16 cellular contexts compared by ENCODE assay signal in the genomic region with DNA sequence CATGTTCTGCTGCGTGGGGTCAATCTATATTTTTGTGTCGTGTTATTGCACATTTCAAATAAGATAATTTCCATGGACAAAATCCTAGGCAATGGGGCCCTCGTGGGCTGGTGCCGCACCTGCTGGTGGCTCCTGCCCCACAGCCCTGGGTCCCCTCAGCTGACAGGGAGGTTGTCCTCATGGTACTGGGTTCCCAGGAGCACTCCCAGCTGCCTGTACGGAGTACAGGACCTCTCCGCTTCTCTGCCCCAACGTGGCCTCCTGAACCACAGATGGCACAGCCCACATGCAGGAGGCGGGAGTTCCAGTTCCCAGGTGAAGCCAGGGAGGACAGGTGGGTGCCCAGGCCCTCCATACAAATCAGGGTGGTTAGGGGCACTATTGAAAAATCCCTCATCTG.
DNase-seq lines count a peak whose midpoint lies in the region; ATAC-seq and TF ChIP-seq lines count a peak whose summit lies in the region.
"Had no signal": no experiment of that assay in that cellular context is flagged by ENCODE, and none has a peak within 500 bp of the region (broad histone marks: within the 10 kb centered on the region; RNA-seq: fewer than 3 reads in every experiment).

No MANE protein-coding gene starts in this region.

- H2AK5ac ChIP-seq in neuronal stem cell (ENCODE audit: low read depth, low read length): peak overlapping the region; percentile 13

- H3K4me1 Mint-ChIP-seq in stimulated activated memory B cell treated with anti-CD40 and anti-IgM and Interleukin-4, amounts not matched to agents 10 μg/mL and 1 μg/mL and 100 μg/mL, for 72 hours: no peaks in the 10 kb centered on the region
- H3K4me1 Mint-ChIP-seq: CD4-positive, alpha-beta memory T cell had no signal

- H4K91ac ChIP-seq in neuronal stem cell (ENCODE audit: low read depth, low read length, poor library complexity): no peak overlapping the region

- no peaks in the 10 kb centered on the region for H3K79me1 ChIP-seq in neuronal stem cell (ENCODE audit: low read depth, low read length)

- H3K27ac ChIP-seq in heart right ventricle (no peak overlapping the region), neuronal stem cell (replicated peaks; ENCODE audit: low read length) (no peak overlapping the region)
- H3K27ac ChIP-seq: GM23248 had no signal

- H2AFZ ChIP-seq in neuronal stem cell (ENCODE audit: low read length): no peak overlapping the region
- H2AFZ ChIP-seq: GM23248 had no signal

- no peaks in the 10 kb centered on the region for H3K36me3 Mint-ChIP-seq in stimulated activated memory B cell treated with anti-CD40 and anti-IgM and Interleukin-4, amounts not matched to agents 10 μg/mL and 1 μg/mL and 100 μg/mL, for 72 hours
- H3K36me3 Mint-ChIP-seq: CD4-positive, alpha-beta memory T cell had no signal

- H3K14ac ChIP-seq in neuronal stem cell (ENCODE audit: low read length): no peak overlapping the region

- 68 to 73% methylated on average over 8 of the region's 8 CpGs for WGBS in heart right ventricle, 2 donors
- WGBS in neuronal stem cell (ENCODE audit: extremely low coverage in 2 of 2, insufficient read length in 2 of 2, insufficient replicate concordance in 1 of 2), 2 donors: no CpG with 5 or more reads among the region's 8 CpGs

- no peaks in the 10 kb centered on the region for H3K36me3 ChIP-seq in heart right ventricle
- no peaks in the 10 kb centered on the region for H3K36me3 ChIP-seq in neuronal stem cell (replicated peaks in 1 of 2; ENCODE audit: control insufficient read depth in 2 of 2, insufficient read depth in 2 of 2, low read length in 2 of 2)

- H3K4me1 ChIP-seq in heart right ventricle (no peaks in the 10 kb centered on the region), neuronal stem cell (ENCODE audit: control insufficient read depth in 2 of 2, insufficient read depth in 1 of 2, low read depth in 1 of 2, low read length in 2 of 2) (peaks cover 10 to 31% of the 10 kb centered on the region in 2 donors)

- peak overlapping the region; percentile 12 for H2BK12ac ChIP-seq in neuronal stem cell (ENCODE audit: low read length)

- H3K27me3 ChIP-seq in heart right ventricle (peaks cover 0 to 20% (median 5%) of the 10 kb centered on the region in 7 donors), neuronal stem cell (ENCODE audit: control insufficient read depth in 3 of 3, insufficient read depth in 3 of 3, low read depth in 1 of 3, low read length in 3 of 3) (no peaks in the 10 kb centered on the region)

- in situ Hi-C loops in G401 (cut with HindIII; ENCODE audit: low sequenced_read_pairs): no loop called here

- H3K4ac ChIP-seq in neuronal stem cell (ENCODE audit: low read length): no peak overlapping the region

- H3K9me3 ChIP-seq in heart right ventricle (no peaks in the 10 kb centered on the region), neuronal stem cell (replicated peaks in 1 of 2; ENCODE audit: control insufficient read depth in 2 of 2, insufficient read depth in 1 of 2, low read depth in 1 of 2, low read length in 2 of 2) (no peaks in the 10 kb centered on the region)

- peak overlapping the region; percentile 14 for H2BK15ac ChIP-seq in neuronal stem cell (ENCODE audit: low read length)

- peak; percentile 55 for DNase-seq in cardiac septum (ENCODE audit: low spot score)
- no peak for DNase-seq in heart right ventricle
- no peak for DNase-seq in neuronal stem cell (ENCODE audit: low spot score)
- DNase-seq in G401 (ENCODE audit: low spot score): no peak
- DNase-seq: Calu3; CD4-positive, alpha-beta memory T cell; COR-L47; DMS53; DMS79 treated with DMSO at 0.1 percent for 48 hours; GDM1; GM23248; H7; HCEC 1CT had no signal

- H2BK5ac ChIP-seq in neuronal stem cell (ENCODE audit: low read length): no peak overlapping the region

- no peaks in the 10 kb centered on the region for H3K9me3 Mint-ChIP-seq in stimulated activated memory B cell treated with anti-CD40 and anti-IgM and Interleukin-4, amounts not matched to agents 10 μg/mL and 1 μg/mL and 100 μg/mL, for 72 hours
- H3K9me3 Mint-ChIP-seq: CD4-positive, alpha-beta memory T cell had no signal

- no peak overlapping the region for H4K8ac ChIP-seq in neuronal stem cell (ENCODE audit: low read depth, low read length)

- TF ChIP-seq CTCF in heart right ventricle (IDR thresholded peaks at IDR 0.05): no peak

- no peaks in the 10 kb centered on the region for H3K27me3 Mint-ChIP-seq in stimulated activated memory B cell treated with anti-CD40 and anti-IgM and Interleukin-4, amounts not matched to agents 10 μg/mL and 1 μg/mL and 100 μg/mL, for 72 hours

- ATAC-seq in heart right ventricle (no peak), HG02642 (IDR thresholded peaks at IDR 0.05; ENCODE audit: poor library complexity, unreplicated experiment) (no peak)
- ATAC-seq in stimulated activated memory B cell treated with anti-CD40 and anti-IgM and Interleukin-4, amounts not matched to agents 10 μg/mL and 1 μg/mL and 100 μg/mL, for 72 hours: peak; percentile 29
- ATAC-seq: GM12878 had no signal

- H3K4me2 ChIP-seq in neuronal stem cell (ENCODE audit: insufficient read depth, low read length, poor library complexity, severe bottlenecking): no peak overlapping the region

- intact Hi-C loops in cardiac septum (cut with DNase I) (no loop called here), heart right ventricle (cut with DNase I) (no loop called here)

- no peak overlapping the region for H3K27ac Mint-ChIP-seq in stimulated activated memory B cell treated with anti-CD40 and anti-IgM and Interleukin-4, amounts not matched to agents 10 μg/mL and 1 μg/mL and 100 μg/mL, for 72 hours
- H3K27ac Mint-ChIP-seq: CD4-positive, alpha-beta memory T cell had no signal

- no peak overlapping the region for H3K4me3 Mint-ChIP-seq in stimulated activated memory B cell treated with anti-CD40 and anti-IgM and Interleukin-4, amounts not matched to agents 10 μg/mL and 1 μg/mL and 100 μg/mL, for 72 hours
- H3K4me3 Mint-ChIP-seq: CD4-positive, alpha-beta memory T cell had no signal

- peak overlapping the region; percentile 4 for H3K18ac ChIP-seq in neuronal stem cell (ENCODE audit: low read length)

- no peak overlapping the region for H3K9ac ChIP-seq in neuronal stem cell (ENCODE audit: low read depth, low read length, poor library complexity)
- H3K9ac ChIP-seq: GM23248 had no signal

- no peak overlapping the region for H3K23ac ChIP-seq in neuronal stem cell (ENCODE audit: low read depth, low read length, poor library complexity)

- H2BK120ac ChIP-seq in neuronal stem cell (ENCODE audit: low read depth, low read length): no peak overlapping the region

- H3K4me3 ChIP-seq in heart right ventricle (no peak overlapping the region), neuronal stem cell (ENCODE audit: low read length in 2 of 2) (no peak overlapping the region)
- H3K4me3 ChIP-seq: GM12878, GM23248 had no signal
